Comparison of ENCODE assay signal across 20 cellular contexts in the genomic region with DNA sequence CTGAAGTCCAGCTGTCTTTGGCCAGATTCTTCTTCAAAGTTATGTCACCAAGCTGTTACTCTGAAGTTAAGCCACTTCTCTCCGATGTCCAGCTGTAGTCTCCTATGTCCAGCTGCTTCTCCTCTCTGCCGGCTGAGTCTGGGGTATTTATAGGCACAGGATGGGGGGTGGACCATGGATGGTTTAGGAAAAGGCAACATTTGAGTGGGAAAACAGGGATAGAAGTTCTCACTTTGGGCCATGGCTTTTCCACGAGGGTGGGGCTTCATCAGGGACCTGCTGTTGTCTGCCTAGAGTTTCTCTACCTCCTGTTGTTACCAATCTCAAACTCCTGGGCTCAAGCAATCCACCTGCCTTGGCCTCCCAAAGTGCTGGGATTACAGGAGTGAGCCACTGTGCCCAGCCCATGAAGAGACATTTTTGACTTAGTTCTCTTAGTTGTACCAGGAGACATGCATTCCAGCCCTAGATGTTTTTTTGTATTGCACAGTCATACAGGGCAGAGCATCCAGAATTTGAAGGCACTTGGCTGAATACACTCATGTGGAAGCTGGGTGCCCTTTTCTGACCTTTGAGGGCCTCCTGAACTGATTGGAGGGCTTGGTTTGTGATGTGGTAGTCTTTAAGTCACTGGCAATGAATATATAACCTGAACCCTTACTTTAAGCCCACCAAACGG.
A peak's percentile ranks its signal among the peaks of the same experiment; 100 is the strongest.
DNase-seq lines count a peak whose midpoint lies in the region; ATAC-seq and TF ChIP-seq lines count a peak whose summit lies in the region.
"Had no signal": no experiment of that assay in that cellular context is flagged by ENCODE, and none has a peak within 500 bp of the region (broad histone marks: within the 10 kb centered on the region; RNA-seq: fewer than 3 reads in every experiment).

No MANE protein-coding gene starts in this region.

- H3K27me3 Mint-ChIP-seq in activated naive CD8-positive, alpha-beta T cell treated with anti-CD3 and anti-CD28 coated beads, Interleukin-2, amount 50 U/mL, for 24 hours = no peaks in the 10 kb centered on the region
- no peaks in the 10 kb centered on the region for H3K27me3 Mint-ChIP-seq in activated naive CD8-positive, alpha-beta T cell treated with anti-CD3 and anti-CD28 coated beads for 36 hours
- no peaks in the 10 kb centered on the region for H3K27me3 Mint-ChIP-seq in stimulated activated naive CD8-positive, alpha-beta T cell treated with anti-CD3 and anti-CD28 coated beads, Interleukin-15, amount 100 ng/mL, for 72 hours
- H3K27me3 Mint-ChIP-seq in activated T-helper 17 cell treated with anti-CD3 and anti-CD28 coated beads, Interleukin-2, amount 50 U/mL, for 72 hours = no peaks in the 10 kb centered on the region
- H3K27me3 Mint-ChIP-seq in endothelial cell (ENCODE audit: unreplicated experiment) (no peaks in the 10 kb centered on the region), immature natural killer cell (ENCODE audit: low read depth in 3 of 3) (peaks cover 0 to 2% (median 0%) of the 10 kb centered on the region in 3 donors)
- H3K27me3 Mint-ChIP-seq: B cell; CD4-positive, alpha-beta T cell had no signal

- H3K4me3 ChIP-seq in prostate gland = no peak overlapping the region
- H3K4me3 ChIP-seq: A549; BLaER1 treated with 17β-estradiol and CSF1 and Interleukin-3, amounts not matched to agents 10 nM and 100 nM had no signal

- no peaks in the 10 kb centered on the region for H3K9me3 Mint-ChIP-seq in activated naive CD8-positive, alpha-beta T cell treated with anti-CD3 and anti-CD28 coated beads, Interleukin-2, amount 50 U/mL, for 24 hours
- peaks cover 5% of the 10 kb centered on the region for H3K9me3 Mint-ChIP-seq in activated naive CD8-positive, alpha-beta T cell treated with anti-CD3 and anti-CD28 coated beads for 36 hours
- peaks cover 0 to 12% of the 10 kb centered on the region in 2 donors for H3K9me3 Mint-ChIP-seq in stimulated activated naive CD8-positive, alpha-beta T cell treated with anti-CD3 and anti-CD28 coated beads, Interleukin-15, amount 100 ng/mL, for 72 hours
- H3K9me3 Mint-ChIP-seq in activated T-helper 17 cell treated with anti-CD3 and anti-CD28 coated beads, Interleukin-2, amount 50 U/mL, for 72 hours = no peaks in the 10 kb centered on the region
- H3K9me3 Mint-ChIP-seq in endothelial cell (ENCODE audit: unreplicated experiment) = no peaks in the 10 kb centered on the region
- no peaks in the 10 kb centered on the region for H3K9me3 Mint-ChIP-seq in immature natural killer cell
- H3K9me3 Mint-ChIP-seq: CD4-positive, alpha-beta T cell; CD8-positive, alpha-beta T cell had no signal

- no peaks in the 10 kb centered on the region for H3K27me3 ChIP-seq in prostate gland (replicated peaks; ENCODE audit: insufficient read depth)
- H3K27me3 ChIP-seq: BLaER1 treated with 17β-estradiol and CSF1 and Interleukin-3, amounts not matched to agents 10 nM and 100 nM had no signal

- no peak overlapping the region for H3K27ac ChIP-seq in prostate gland
- H3K27ac ChIP-seq: 22Rv1; A549; BLaER1 treated with 17β-estradiol and CSF1 and Interleukin-3, amounts not matched to agents 10 nM and 100 nM; C4-2B had no signal

- DNase-seq in activated naive CD8-positive, alpha-beta T cell treated with anti-CD3 and anti-CD28 coated beads, Interleukin-2, amount 50 U/mL, for 24 hours = no peak
- no peak for DNase-seq in activated naive CD8-positive, alpha-beta T cell treated with anti-CD3 and anti-CD28 coated beads for 36 hours
- no peak for DNase-seq in stimulated activated naive CD8-positive, alpha-beta T cell treated with anti-CD3 and anti-CD28 coated beads, Interleukin-15, Interleukin-2, amounts not matched to agents 100 U/mL and 50 U/mL, for 24 hours
- no peak for DNase-seq in stimulated activated naive CD8-positive, alpha-beta T cell treated with anti-CD3 and anti-CD28 coated beads, Interleukin-15, amount 100 ng/mL, for 72 hours
- DNase-seq in endothelial cell (ENCODE audit: low spot score) = no peak
- no peak for DNase-seq in immature natural killer cell
- no peak for DNase-seq in prostate gland (ENCODE audit: low spot score)
- DNase-seq: AML-193; Calu3; CD8-positive, alpha-beta T cell; DMS79 treated with DMSO at 0.1 percent for 48 hours; GF-D8 had no signal

- WGBS in prostate gland = 92% methylated on average over 4 of the region's 4 CpGs

- no peaks in the 10 kb centered on the region for H3K9me3 ChIP-seq in prostate gland
- H3K9me3 ChIP-seq: A549, Caco-2 had no signal

- H3K4me1 Mint-ChIP-seq in activated naive CD8-positive, alpha-beta T cell treated with anti-CD3 and anti-CD28 coated beads, Interleukin-2, amount 50 U/mL, for 24 hours = peaks cover 3% of the 10 kb centered on the region
- peaks cover 5% of the 10 kb centered on the region for H3K4me1 Mint-ChIP-seq in activated naive CD8-positive, alpha-beta T cell treated with anti-CD3 and anti-CD28 coated beads for 36 hours
- H3K4me1 Mint-ChIP-seq in stimulated activated naive CD8-positive, alpha-beta T cell treated with anti-CD3 and anti-CD28 coated beads, Interleukin-15, amount 100 ng/mL, for 72 hours = peaks cover 6% of the 10 kb centered on the region
- H3K4me1 Mint-ChIP-seq in activated T-helper 17 cell treated with anti-CD3 and anti-CD28 coated beads, Interleukin-2, amount 50 U/mL, for 72 hours = no peaks in the 10 kb centered on the region
- no peaks in the 10 kb centered on the region for H3K4me1 Mint-ChIP-seq in endothelial cell (ENCODE audit: unreplicated experiment)
- peaks cover 0 to 8% of the 10 kb centered on the region in 2 donors for H3K4me1 Mint-ChIP-seq in immature natural killer cell

- H3K4me1 ChIP-seq in prostate gland (replicated peaks) = no peaks in the 10 kb centered on the region
- H3K4me1 ChIP-seq: A549, Caco-2 had no signal

- no peak for TF ChIP-seq CTCF in endothelial cell (IDR thresholded peaks at IDR 0.05; ENCODE audit: unreplicated experiment)
- TF ChIP-seq CTCF in prostate gland (IDR thresholded peaks at IDR 0.05) = no peak

- peaks cover 1% of the 10 kb centered on the region for H3K36me3 Mint-ChIP-seq in activated naive CD8-positive, alpha-beta T cell treated with anti-CD3 and anti-CD28 coated beads, Interleukin-2, amount 50 U/mL, for 24 hours (ENCODE audit: low read depth)
- H3K36me3 Mint-ChIP-seq in activated naive CD8-positive, alpha-beta T cell treated with anti-CD3 and anti-CD28 coated beads for 36 hours = peaks cover 3% of the 10 kb centered on the region
- no peaks in the 10 kb centered on the region for H3K36me3 Mint-ChIP-seq in activated T-helper 17 cell treated with anti-CD3 and anti-CD28 coated beads, Interleukin-2, amount 50 U/mL, for 72 hours (ENCODE audit: low read depth)
- peaks cover 3% of the 10 kb centered on the region for H3K36me3 Mint-ChIP-seq in endothelial cell (ENCODE audit: low read depth, unreplicated experiment)
- peaks cover 0 to 2% (median 0%) of the 10 kb centered on the region in 3 donors for H3K36me3 Mint-ChIP-seq in immature natural killer cell
- H3K36me3 Mint-ChIP-seq: CD8-positive, alpha-beta T cell had no signal

- H3K36me3 ChIP-seq in prostate gland = no peaks in the 10 kb centered on the region

- no peak overlapping the region for H3K4me3 Mint-ChIP-seq in activated naive CD8-positive, alpha-beta T cell treated with anti-CD3 and anti-CD28 coated beads, Interleukin-2, amount 50 U/mL, for 24 hours
- H3K4me3 Mint-ChIP-seq in activated naive CD8-positive, alpha-beta T cell treated with anti-CD3 and anti-CD28 coated beads for 36 hours = no peak overlapping the region
- no peak overlapping the region for H3K4me3 Mint-ChIP-seq in stimulated activated naive CD8-positive, alpha-beta T cell treated with anti-CD3 and anti-CD28 coated beads, Interleukin-15, amount 100 ng/mL, for 72 hours
- no peak overlapping the region for H3K4me3 Mint-ChIP-seq in activated T-helper 17 cell treated with anti-CD3 and anti-CD28 coated beads, Interleukin-2, amount 50 U/mL, for 72 hours
- H3K4me3 Mint-ChIP-seq in endothelial cell (ENCODE audit: unreplicated experiment) (peak overlapping the region; percentile 13), immature natural killer cell (no peak overlapping the region)
- H3K4me3 Mint-ChIP-seq: B cell; CD4-positive, alpha-beta T cell; CD8-positive, alpha-beta T cell had no signal

- no peak overlapping the region for H3K27ac Mint-ChIP-seq in activated naive CD8-positive, alpha-beta T cell treated with anti-CD3 and anti-CD28 coated beads, Interleukin-2, amount 50 U/mL, for 24 hours
- H3K27ac Mint-ChIP-seq in activated naive CD8-positive, alpha-beta T cell treated with anti-CD3 and anti-CD28 coated beads for 36 hours = no peak overlapping the region
- no peak overlapping the region for H3K27ac Mint-ChIP-seq in stimulated activated naive CD8-positive, alpha-beta T cell treated with anti-CD3 and anti-CD28 coated beads, Interleukin-15, amount 100 ng/mL, for 72 hours
- H3K27ac Mint-ChIP-seq in activated T-helper 17 cell treated with anti-CD3 and anti-CD28 coated beads, Interleukin-2, amount 50 U/mL, for 72 hours = peak overlapping the region; percentile 28
- H3K27ac Mint-ChIP-seq in endothelial cell (ENCODE audit: unreplicated experiment) (no peak overlapping the region), immature natural killer cell (no peak overlapping the region)
- H3K27ac Mint-ChIP-seq: B cell; CD4-positive, alpha-beta T cell; CD8-positive, alpha-beta T cell had no signal

- intact Hi-C loops in prostate gland (cut with DNase I) = no loop called here

- ATAC-seq in activated naive CD8-positive, alpha-beta T cell treated with anti-CD3 and anti-CD28 coated beads, Interleukin-2, amount 50 U/mL, for 24 hours = peak; percentile 28
- peak; percentile 55 for ATAC-seq in stimulated activated naive CD8-positive, alpha-beta T cell treated with anti-CD3 and anti-CD28 coated beads, Interleukin-15, Interleukin-2, amounts not matched to agents 100 U/mL and 50 U/mL, for 24 hours
- ATAC-seq in stimulated activated naive CD8-positive, alpha-beta T cell treated with anti-CD3 and anti-CD28 coated beads, Interleukin-15, amount 100 ng/mL, for 72 hours = no peak
- no peak for ATAC-seq in activated T-helper 17 cell treated with anti-CD3 and anti-CD28 coated beads, Interleukin-2, amount 50 U/mL, for 72 hours (replicated peaks)

- no peak for TF ChIP-seq POLR2A in prostate gland (IDR thresholded peaks at IDR 0.05)

Comparison
In these comparisons a context has a peak if more than half of its experiments do, and no peak if none do; other contexts are left out.
1. ATAC-seq: peak in activated naive CD8-positive, alpha-beta T cell treated with anti-CD3 and anti-CD28 coated beads, Interleukin-2, amount 50 U/mL, for 24 hours (single experiment) and stimulated activated naive CD8-positive, alpha-beta T cell treated with anti-CD3 and anti-CD28 coated beads, Interleukin-15, Interleukin-2, amounts not matched to agents 100 U/mL and 50 U/mL, for 24 hours (single experiment); none in stimulated activated naive CD8-positive, alpha-beta T cell treated with anti-CD3 and anti-CD28 coated beads, Interleukin-15, amount 100 ng/mL, for 72 hours (single experiment) and activated T-helper 17 cell treated with anti-CD3 and anti-CD28 coated beads, Interleukin-2, amount 50 U/mL, for 72 hours (single experiment).